ENCODE assay signal across 8 cellular contexts in genomic region chr17:59753522-59754467, GRCh38. TPM values are rescaled to one million over a fixed set of nuclear protein-coding genes. Genes with fewer than 3 reads are reported as not detected.
A peak's percentile ranks its signal among the peaks of the same experiment; 100 is the strongest.
DNase-seq lines count a peak whose midpoint lies in the region; ATAC-seq and TF ChIP-seq lines count a peak whose summit lies in the region.

No MANE protein-coding gene starts in this region.

- TF ChIP-seq POLR2A in GM18505 (IDR thresholded peaks at IDR 0.05; ENCODE audit: borderline replicate concordance, extremely low read depth, insufficient read depth, insufficient read length), result no peak

- peaks cover 4% of the 10 kb centered on the region for H3K36me3 ChIP-seq in muscle layer of colon (ENCODE audit: insufficient read depth, low read length)

- DNase-seq in Daoy (ENCODE audit: low read depth) (peak; percentile 78), HFF-Myc (ENCODE audit: extremely low read depth, low read depth) (peak; percentile 90), NCI-H2081 treated with DMSO at 0.1 percent for 48 hours (lab: John Stamatoyannopoulos, UW) (peak; percentile 78), epithelial cell of prostate (ENCODE audit: low read depth, low spot score) (peak; percentile 48)

- no peaks in the 10 kb centered on the region for H3K9me3 ChIP-seq in muscle layer of colon (ENCODE audit: low read length)

- no peaks in the 10 kb centered on the region for H3K9me3 Mint-ChIP-seq in T-helper 1 cell treated with Interleukin-12 subunit alpha and Interleukin-12 subunit beta and Interleukin-4 antibody, amounts not matched to agents 30 μg/mL and 1 μg/mL, for 36 hours

- ATAC-seq in GM18505 (IDR thresholded peaks at IDR 0.05; ENCODE audit: unreplicated experiment) (no peak), HG03571 (IDR thresholded peaks at IDR 0.05; ENCODE audit: unreplicated experiment) (no peak)

- peaks cover 54% of the 10 kb centered on the region for H3K4me1 Mint-ChIP-seq in T-helper 1 cell treated with Interleukin-12 subunit alpha and Interleukin-12 subunit beta and Interleukin-4 antibody, amounts not matched to agents 30 μg/mL and 1 μg/mL, for 36 hours (ENCODE audit: low read depth)

- peak overlapping the region; percentile 13 for H3K9ac ChIP-seq in muscle layer of colon (ENCODE audit: low read length)

- peaks cover 17% of the 10 kb centered on the region for H3K4me1 ChIP-seq in muscle layer of colon (ENCODE audit: insufficient read depth, low read length)

- H3K27me3 Mint-ChIP-seq in T-helper 1 cell treated with Interleukin-12 subunit alpha and Interleukin-12 subunit beta and Interleukin-4 antibody, amounts not matched to agents 30 μg/mL and 1 μg/mL, for 36 hours (ENCODE audit: low read depth), result no peaks in the 10 kb centered on the region

- peaks cover 14% of the 10 kb centered on the region for H3K36me3 Mint-ChIP-seq in T-helper 1 cell treated with Interleukin-12 subunit alpha and Interleukin-12 subunit beta and Interleukin-4 antibody, amounts not matched to agents 30 μg/mL and 1 μg/mL, for 36 hours (ENCODE audit: low read depth)

- H3K27ac ChIP-seq in epithelial cell of prostate, result peak overlapping the region; percentile 94
- peak overlapping the region; percentile 35 for H3K27ac ChIP-seq in muscle layer of colon (ENCODE audit: low read depth, low read length)

- H3K4me3 Mint-ChIP-seq in T-helper 1 cell treated with Interleukin-12 subunit alpha and Interleukin-12 subunit beta and Interleukin-4 antibody, amounts not matched to agents 30 μg/mL and 1 μg/mL, for 36 hours, result peak overlapping the region; percentile 62

- peak; percentile 54 for TF ChIP-seq CTCF in HFF-Myc (IDR thresholded peaks at IDR 0.05; ENCODE audit: low read depth, low read length, missing control alignments)

- H3K4me3 ChIP-seq in HFF-Myc (replicated peaks; ENCODE audit: low read depth, low read length), result no peak overlapping the region
- H3K4me3 ChIP-seq in muscle layer of colon (ENCODE audit: low read depth in 1 of 2, low read length in 2 of 2), result peak overlapping the region in 1 of 2 donors; percentile 26

- H3K27ac Mint-ChIP-seq in T-helper 1 cell treated with Interleukin-12 subunit alpha and Interleukin-12 subunit beta and Interleukin-4 antibody, amounts not matched to agents 30 μg/mL and 1 μg/mL, for 36 hours, result peak overlapping the region; percentile 82

- no peaks in the 10 kb centered on the region for H3K27me3 ChIP-seq in muscle layer of colon (ENCODE audit: control insufficient read depth in 1 of 2, insufficient read depth in 2 of 2, low read length in 2 of 2)

RNA-seq across cellular contexts. Expression of gene VMP1, which starts 46.3 kb away (rescaled TPM):
- 172 and 212 TPM in 2 replicates for total RNA-seq in Daoy (2014; rRNA removed; shearing (Covaris generic))

RNA-seq across cellular contexts. Expression of gene PTRH2, which starts 46.6 kb away (rescaled TPM):
- 28.3 and 39.1 TPM in 2 replicates for total RNA-seq in Daoy (2014; rRNA removed; shearing (Covaris generic))
